ENCODE assay signal across 8 cellular contexts in the genomic region with DNA sequence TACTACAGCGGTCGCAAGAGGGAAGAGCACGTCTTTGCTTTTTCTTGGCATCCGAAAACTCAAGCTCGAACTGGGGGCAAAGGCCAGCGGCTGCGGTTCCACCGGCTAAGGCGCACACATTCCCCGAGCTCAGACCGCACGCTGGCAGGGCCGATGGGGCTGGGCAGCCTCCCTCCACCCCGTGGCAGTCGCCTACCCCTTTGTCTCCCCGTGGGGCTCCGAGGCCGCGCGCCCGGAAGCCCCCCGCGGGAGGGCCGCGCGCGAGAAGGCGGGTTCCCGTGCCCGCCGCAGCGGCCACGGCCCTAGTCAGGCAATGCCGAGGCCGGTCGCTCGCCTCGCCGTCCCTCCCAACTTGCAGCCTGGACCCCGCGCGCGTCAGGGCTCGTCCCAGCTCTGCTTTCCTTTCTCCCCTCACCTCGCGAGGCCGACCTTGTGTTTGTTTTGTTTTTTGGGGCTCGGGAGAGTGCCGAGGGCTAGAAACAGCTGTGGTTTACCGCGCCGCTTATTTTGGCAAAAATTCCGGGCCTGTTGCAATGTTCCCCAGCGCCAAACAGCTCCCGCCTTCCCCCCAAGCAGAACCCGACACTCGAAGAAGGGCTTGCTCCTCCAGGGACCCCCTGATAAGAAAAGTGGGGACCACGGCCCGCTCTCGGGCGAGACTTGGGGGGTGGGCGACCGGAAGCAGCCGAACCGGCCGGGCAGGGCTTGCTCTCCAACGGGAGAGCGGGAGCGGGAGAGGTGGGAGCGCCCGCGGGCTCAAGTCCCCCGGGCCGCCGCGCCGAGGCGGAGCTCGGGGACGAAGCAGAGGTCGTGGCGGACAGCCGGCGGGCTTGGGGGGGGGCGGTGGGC. TPM values are rescaled to one million over a fixed set of nuclear protein-coding genes. Genes with fewer than 3 reads are reported as not detected.
DNase-seq lines count a peak whose midpoint lies in the region; ATAC-seq and TF ChIP-seq lines count a peak whose summit lies in the region.

No MANE protein-coding gene starts in this region.

- no peaks in the 10 kb centered on the region for H3K9me3 Mint-ChIP-seq in activated naive CD4-positive, alpha-beta T cell treated with anti-CD3 and anti-CD28 coated beads for 36 hours

- H3K27ac Mint-ChIP-seq in activated naive CD4-positive, alpha-beta T cell treated with anti-CD3 and anti-CD28 coated beads for 36 hours = peak overlapping the region; percentile 95

- H3K27ac ChIP-seq in HUES48 (ENCODE audit: low read depth, low read length) = peak overlapping the region; percentile 100
- H3K27ac ChIP-seq in gastroesophageal sphincter = peak overlapping the region; percentile 99 to 100 (median 100)
- H3K27ac ChIP-seq in testis = peak overlapping the region; percentile 99 to 100

- H3K27me3 ChIP-seq in HUES48 (ENCODE audit: control insufficient read depth, insufficient read depth, low read length) (no peaks in the 10 kb centered on the region), gastroesophageal sphincter (no peaks in the 10 kb centered on the region), testis (no peaks in the 10 kb centered on the region)

- CTCF ChIA-PET in activated naive CD4-positive, alpha-beta T cell treated with anti-CD3 and anti-CD28 coated beads for 36 hours (lab: Charles Lee) = interaction anchor here (0.7 to 2.8 kb wide), 14 partner anchors 10 to 667 kb away, joined by 3 to 14 read pairs (median 6); partner anchors contain the start of gene PDS5A

- H3K9ac ChIP-seq in HUES48 (ENCODE audit: low read depth, low read length) = peak overlapping the region; percentile 95

- 0 to 2% methylated on average over 1 to 10 of the region's 85 CpGs for WGBS in gastroesophageal sphincter (ENCODE audit: low coverage in 1 of 2), 2 donors
- WGBS in testis, 2 donors = 0 to 1% methylated on average over 27 to 78 of the region's 85 CpGs

- DNase-seq in AG08395 (ENCODE audit: low spot score) (peak; percentile 79), nucleus accumbens (lab: John Stamatoyannopoulos, UW) (peak in 49 of 56 donors; percentile 23 to 82 (median 56)), testis (peak; percentile 71)
- DNase-seq in activated naive CD4-positive, alpha-beta T cell treated with anti-CD3 and anti-CD28 coated beads for 36 hours = peak; percentile 43

- H3K9me3 ChIP-seq in HUES48 (ENCODE audit: control insufficient read depth, insufficient read depth, low read length) = no peaks in the 10 kb centered on the region
- H3K9me3 ChIP-seq in gastroesophageal sphincter = no peaks in the 10 kb centered on the region
- no peaks in the 10 kb centered on the region for H3K9me3 ChIP-seq in testis

- intact Hi-C loops in activated naive CD4-positive, alpha-beta T cell treated with anti-CD3 and anti-CD28 coated beads for 36 hours (cut with micrococcal nuclease) = loop anchor here (1.0 to 10.0 kb wide), 17 partner anchors 65 to 1391 kb away; partner anchors contain the start of genes KLF3, PDS5A, RPL9 and SMIM14
- intact Hi-C loops in testis (cut with DNase I; ENCODE audit: low total_unique reads) = no loop called here

- H3K4me1 ChIP-seq in HUES48 (ENCODE audit: control insufficient read depth, insufficient read depth, low read length) = peaks cover 26% of the 10 kb centered on the region
- H3K4me1 ChIP-seq in gastroesophageal sphincter = peaks cover 0 to 33% (median 0%) of the 10 kb centered on the region in 3 donors
- H3K4me1 ChIP-seq in testis = peaks cover 6% of the 10 kb centered on the region

- peak overlapping the region; percentile 96 for H3K4me3 ChIP-seq in HUES48 (ENCODE audit: low read depth, low read length)
- peak overlapping the region; percentile 93 to 98 for H3K4me3 ChIP-seq in gastroesophageal sphincter
- peak overlapping the region; percentile 90 to 96 for H3K4me3 ChIP-seq in testis

- TF ChIP-seq EP300 in gastroesophageal sphincter (IDR thresholded peaks at IDR 0.05) = no peak

- peaks cover 5% of the 10 kb centered on the region for H3K36me3 Mint-ChIP-seq in activated naive CD4-positive, alpha-beta T cell treated with anti-CD3 and anti-CD28 coated beads for 36 hours (ENCODE audit: low read depth)

- peak in 1 of 4 experiments; percentile 19 for TF ChIP-seq CTCF in gastroesophageal sphincter (IDR thresholded peaks at IDR 0.05)
- no peak for TF ChIP-seq CTCF in testis (IDR thresholded peaks at IDR 0.05)

- peaks cover 30% of the 10 kb centered on the region for H3K4me1 Mint-ChIP-seq in activated naive CD4-positive, alpha-beta T cell treated with anti-CD3 and anti-CD28 coated beads for 36 hours (ENCODE audit: low read depth)

- in situ Hi-C loops in GM18951 (cut with MboI; ENCODE audit: low sequenced_read_pairs, unreplicated experiment) = loop anchor here (10.0 kb wide), 1 partner anchor 259 kb away; no protein-coding TSS in a partner anchor

- H3K4me3 Mint-ChIP-seq in activated naive CD4-positive, alpha-beta T cell treated with anti-CD3 and anti-CD28 coated beads for 36 hours = peak overlapping the region; percentile 85

- TF ChIP-seq POLR2A in GM18951 (IDR thresholded peaks at IDR 0.05; ENCODE audit: extremely low read depth, insufficient read depth, insufficient read length) (peak; percentile 62), Raji (IDR thresholded peaks at IDR 0.05; ENCODE audit: insufficient read depth, low read depth, low read length) (peak; percentile 47), gastroesophageal sphincter (IDR thresholded peaks at IDR 0.05) (peak; percentile 36 to 88), testis (IDR thresholded peaks at IDR 0.05) (no peak)

- 0 out of 2 replicates have a peak, but pooled peaks cover 6% of the 10 kb centered on the region for H3K36me3 ChIP-seq in HUES48 (ENCODE audit: control insufficient read depth, insufficient read depth, low read length)
- no peaks in the 10 kb centered on the region for H3K36me3 ChIP-seq in gastroesophageal sphincter
- H3K36me3 ChIP-seq in testis (ENCODE audit: low read depth, missing control alignments) = no peaks in the 10 kb centered on the region

- H3K27me3 Mint-ChIP-seq in activated naive CD4-positive, alpha-beta T cell treated with anti-CD3 and anti-CD28 coated beads for 36 hours (ENCODE audit: low read depth) = no peaks in the 10 kb centered on the region

- peak; percentile 35 for ATAC-seq in gastroesophageal sphincter

RNA-seq across cellular contexts. Expression of gene N4BP2, which starts 0.6 kb away (rescaled TPM):
- total RNA-seq in activated naive CD4-positive, alpha-beta T cell treated with anti-CD3 and anti-CD28 coated beads for 36 hours = 10 to 100 TPM; 17.5 to 18.8 TPM
- total RNA-seq in gastroesophageal sphincter (10 to 100 TPM in 1 of 4 donors, 1 to 10 TPM in 3; 5.3 to 14.5 (median 7.3) TPM), testis (10 to 100 TPM in 1 of 2 donors, 1 to 10 TPM in 1; 8.5 to 14.6 TPM)
- 3.9 TPM for polyA plus RNA-seq in testis (ENCODE audit: insufficient read depth, low read depth, low replicate concordance)

Comparison
In these comparisons a context has a peak if more than half of its experiments do, and no peak if none do; other contexts are left out.
1. Peak in every context shown above with its lines: DNase-seq, ATAC-seq, H3K4me3 ChIP-seq and H3K27ac ChIP-seq.